Comparison of ENCODE assay signal across 1 cellular context in the genomic region with DNA sequence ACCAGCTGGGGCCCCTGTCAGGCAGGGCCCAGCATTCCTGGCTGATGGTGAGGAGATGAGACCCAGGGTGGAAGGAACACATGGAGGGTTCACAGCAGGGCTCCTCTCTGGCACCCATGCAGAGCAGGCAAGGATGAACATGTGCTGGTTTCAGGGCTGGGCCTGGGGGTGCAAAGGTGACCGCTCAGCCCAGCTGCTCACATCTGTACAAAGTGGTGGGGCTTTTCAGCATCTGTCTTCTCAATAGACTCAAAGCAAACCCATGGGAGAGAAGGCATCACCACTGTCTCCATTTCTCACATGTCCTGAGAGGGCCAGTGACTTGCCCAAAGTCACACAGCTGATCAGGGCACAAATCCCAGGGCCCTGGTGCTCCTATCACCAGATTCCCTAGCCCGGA.
TF ChIP-seq lines count a peak whose summit lies in the region.

No MANE protein-coding gene starts in this region.

TF ChIP-seq in H1, 55 proteins besides CTCF, POLR2A, EP300 and RAD21:
- TF ChIP-seq SRF (IDR thresholded peaks at IDR 0.05; ENCODE audit: low read depth, low read length) (no peak), YY1 (IDR thresholded peaks at IDR 0.05; ENCODE audit: low read depth, low read length) (no peak), POU5F1 (IDR thresholded peaks at IDR 0.05; ENCODE audit: low read depth, low read length) (no peak), CHD2 (IDR thresholded peaks at IDR 0.05; ENCODE audit: low read length) (no peak)
- TF ChIP-seq, protein P1, sequence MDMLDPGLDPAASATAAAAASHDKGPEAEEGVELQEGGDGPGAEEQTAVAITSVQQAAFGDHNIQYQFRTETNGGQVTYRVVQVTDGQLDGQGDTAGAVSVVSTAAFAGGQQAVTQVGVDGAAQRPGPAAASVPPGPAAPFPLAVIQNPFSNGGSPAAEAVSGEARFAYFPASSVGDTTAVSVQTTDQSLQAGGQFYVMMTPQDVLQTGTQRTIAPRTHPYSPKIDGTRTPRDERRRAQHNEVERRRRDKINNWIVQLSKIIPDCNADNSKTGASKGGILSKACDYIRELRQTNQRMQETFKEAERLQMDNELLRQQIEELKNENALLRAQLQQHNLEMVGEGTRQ (IDR thresholded peaks at IDR 0.05; ENCODE audit: low read length): no peak
TF ChIP-seq in H1: peak in this region for 0.
